8 cellular contexts compared by ENCODE assay signal in genomic region chr6:11043552-11043960, GRCh38. TPM values are rescaled to one million over a fixed set of nuclear protein-coding genes. Genes with fewer than 3 reads are reported as not detected.
DNase-seq lines count a peak whose midpoint lies in the region; ATAC-seq and TF ChIP-seq lines count a peak whose summit lies in the region.

No MANE protein-coding gene starts in this region.

- H3K9me3 ChIP-seq in right cardiac atrium (ENCODE audit: control insufficient read depth, low read length) (no peaks in the 10 kb centered on the region), spleen (peaks cover 0 to 4% (median 0%) of the 10 kb centered on the region in 8 donors)

- peak overlapping the region; percentile 47 for H3K4me3 Mint-ChIP-seq in activated CD8-positive, alpha-beta T cell treated with anti-CD3 and anti-CD28 coated beads for 36 hours

- no peaks in the 10 kb centered on the region for H3K36me3 ChIP-seq in spleen

- TF ChIP-seq POLR2A in spleen (IDR thresholded peaks at IDR 0.05) = no peak

- ATAC-seq in Right ventricle myocardium inferior (peak; percentile 52), right cardiac atrium (peak; percentile 41 to 44), HG02938 (IDR thresholded peaks at IDR 0.05; ENCODE audit: unreplicated experiment) (no peak), GM18909 (IDR thresholded peaks at IDR 0.05; ENCODE audit: poor library complexity, unreplicated experiment) (no peak)
- no peak for ATAC-seq in activated CD8-positive, alpha-beta T cell treated with anti-CD3 and anti-CD28 coated beads for 36 hours

- peak overlapping the region; percentile 95 for H3K4me3 ChIP-seq in right cardiac atrium (ENCODE audit: low read length)
- peak overlapping the region; percentile 31 to 74 (median 52) for H3K4me3 ChIP-seq in spleen

- CTCF ChIA-PET in activated CD8-positive, alpha-beta T cell treated with anti-CD3 and anti-CD28 coated beads for 36 hours (lab: Charles Lee) = interaction anchor here (1.0 to 1.6 kb wide), 2 partner anchors 20 to 25 kb away, joined by 3 to 7 read pairs; no protein-coding TSS in a partner anchor

- H3K27me3 Mint-ChIP-seq in activated CD8-positive, alpha-beta T cell treated with anti-CD3 and anti-CD28 coated beads for 36 hours = peaks cover 58% of the 10 kb centered on the region

- no peak for TF ChIP-seq CTCF in activated CD8-positive, alpha-beta T cell treated with anti-CD3 and anti-CD28 coated beads for 36 hours (IDR thresholded peaks at IDR 0.05)
- no peak for TF ChIP-seq CTCF in spleen (IDR thresholded peaks at IDR 0.05 in 8 of 11, conservative IDR thresholded peaks at IDR 0.05 in 3 of 11)

- DNase-seq in Right ventricle myocardium inferior (ENCODE audit: missing footprints) (peak; percentile 61), cardiac septum (ENCODE audit: low spot score) (no peak), right cardiac atrium (peak in 2 of 3 donors; percentile 45 to 46), spleen (peak; percentile 76)
- no peak for DNase-seq in activated CD8-positive, alpha-beta T cell treated with anti-CD3 and anti-CD28 coated beads for 36 hours
- no peak for DNase-seq in activated CD4-positive, CD25-positive, alpha-beta regulatory T cell (lab: John Stamatoyannopoulos, UW)

- H3K4me1 ChIP-seq in right cardiac atrium (ENCODE audit: control insufficient read depth, insufficient read depth, low read length) (no peaks in the 10 kb centered on the region), spleen (peaks cover 4 to 25% (median 11%) of the 10 kb centered on the region in 6 donors)

- peaks cover 2% of the 10 kb centered on the region for H3K36me3 Mint-ChIP-seq in activated CD8-positive, alpha-beta T cell treated with anti-CD3 and anti-CD28 coated beads for 36 hours (ENCODE audit: low read depth)

- peaks cover 8% of the 10 kb centered on the region for H3K4me1 Mint-ChIP-seq in activated CD8-positive, alpha-beta T cell treated with anti-CD3 and anti-CD28 coated beads for 36 hours (ENCODE audit: low read depth)

- no peaks in the 10 kb centered on the region for H3K9me3 Mint-ChIP-seq in activated CD8-positive, alpha-beta T cell treated with anti-CD3 and anti-CD28 coated beads for 36 hours

- POLR2A ChIA-PET in activated CD8-positive, alpha-beta T cell treated with anti-CD3 and anti-CD28 coated beads for 36 hours (lab: Charles Lee) = no interaction called here

- H3K27me3 ChIP-seq in right cardiac atrium (ENCODE audit: control insufficient read depth, insufficient read depth) (no peaks in the 10 kb centered on the region), spleen (replicated peaks in 1 of 7) (peaks cover 5 to 98% (median 87%) of the 10 kb centered on the region in 7 donors)

- WGBS in right cardiac atrium = 2% methylated on average over 42 of the region's 42 CpGs
- WGBS in spleen, 5 donors = 1 to 10% (median 2%) methylated on average over 7 to 42 of the region's 42 CpGs

- H3K27ac Mint-ChIP-seq in activated CD8-positive, alpha-beta T cell treated with anti-CD3 and anti-CD28 coated beads for 36 hours = no peak overlapping the region

- intact Hi-C loops in Right ventricle myocardium inferior (cut with DNase I) (loop anchor here (5.0 kb wide), 1 partner anchor 41 kb away; no protein-coding TSS in a partner anchor), cardiac septum (cut with DNase I) (no loop called here), right cardiac atrium (cut with DNase I) (no loop called here), spleen (cut with DNase I; ENCODE audit: low total_unique reads) (no loop called here)
- intact Hi-C loops in activated CD8-positive, alpha-beta T cell treated with anti-CD3 and anti-CD28 coated beads for 36 hours (cut with micrococcal nuclease) = no loop called here

- H3K27ac ChIP-seq in right cardiac atrium (ENCODE audit: low read length) (no peak overlapping the region), spleen (no peak overlapping the region)

RNA-seq across cellular contexts. Expression of gene ELOVL2, which starts 0.5 kb away (rescaled TPM):
- total RNA-seq in Right ventricle myocardium inferior (2.4 TPM), cardiac septum (1.8 TPM), right cardiac atrium (1 to 10 TPM in 2 of 4 donors, under 1 TPM in 2; 0.61 to 1.3 (median 0.97) TPM), spleen (not detected)
- total RNA-seq in activated CD8-positive, alpha-beta T cell treated with anti-CD3 and anti-CD28 coated beads for 36 hours = not detected
- polyA plus RNA-seq in right cardiac atrium (1.4 TPM), spleen (under 1 TPM; 0.03 to 0.08 (median 0.04) TPM)

RNA-seq across cellular contexts. Expression of gene SMIM13, which starts 50.1 kb away (rescaled TPM):
- total RNA-seq in Right ventricle myocardium inferior (12.6 TPM), cardiac septum (12.6 TPM), right cardiac atrium (10 to 100 TPM; 10.7 to 14.5 (median 13.5) TPM), spleen (1 to 10 TPM; 5.0 to 8.3 (median 6.2) TPM)
- total RNA-seq in activated CD8-positive, alpha-beta T cell treated with anti-CD3 and anti-CD28 coated beads for 36 hours = 1 to 10 TPM; 7.5 to 7.7 TPM
- polyA plus RNA-seq in right cardiac atrium (8.1 TPM), spleen (1 to 10 TPM; 1.5 to 3.2 (median 1.9) TPM)

Comparison
In these comparisons a context has a peak if more than half of its experiments do, and no peak if none do; other contexts are left out.
1. DNase-seq: peak in Right ventricle myocardium inferior (single experiment), right cardiac atrium (2 of 3) and spleen (single experiment); none in cardiac septum (single experiment), activated CD8-positive, alpha-beta T cell treated with anti-CD3 and anti-CD28 coated beads for 36 hours (single experiment) and activated CD4-positive, CD25-positive, alpha-beta regulatory T cell (0 of 4).
2. ATAC-seq: peak in Right ventricle myocardium inferior (single experiment) and right cardiac atrium (2 of 2); none in activated CD8-positive, alpha-beta T cell treated with anti-CD3 and anti-CD28 coated beads for 36 hours (single experiment), HG02938 (single experiment) and GM18909 (single experiment).